Comparison of ENCODE assay signal across 1 cellular context in genomic region chr14:75049731-75050201, GRCh38.
TF ChIP-seq lines count a peak whose summit lies in the region.

No MANE protein-coding gene starts in this region.

TF ChIP-seq in HCT116, 20 proteins besides CTCF, POLR2A, EP300 and RAD21 (continued from another document):
- no peak for TF ChIP-seq REST (IDR thresholded peaks at IDR 0.05; ENCODE audit: low read depth)
- TF ChIP-seq SRF (IDR thresholded peaks at IDR 0.05; ENCODE audit: low read depth) = no peak
